In the genomic region with DNA sequence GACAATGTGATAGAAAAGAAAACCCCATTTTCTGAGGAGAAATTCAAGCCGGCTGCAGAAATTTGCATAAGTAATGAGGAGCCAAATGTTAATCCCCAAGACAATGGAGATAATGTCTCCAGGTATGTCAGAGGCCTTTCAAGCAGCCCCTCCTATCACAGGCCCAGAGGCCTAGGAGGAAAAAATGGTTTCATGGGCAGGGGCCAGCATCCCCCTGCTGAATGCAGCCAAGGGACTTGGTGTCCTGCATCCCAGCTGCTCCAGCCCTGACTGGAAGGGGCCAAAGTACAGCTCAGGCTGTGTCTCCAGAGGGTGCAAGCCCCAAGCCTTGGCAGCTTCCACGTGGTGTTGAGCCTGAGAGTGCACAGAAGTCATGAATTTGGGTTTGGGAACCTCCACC, we compare ENCODE assay signal across 1 cellular context. TPM values are rescaled to one million over a fixed set of nuclear protein-coding genes. Genes with fewer than 3 reads are reported as not detected.
"Had no signal": no experiment of that assay in that cellular context is flagged by ENCODE, and none has a peak within 500 bp of the region (broad histone marks: within the 10 kb centered on the region; RNA-seq: fewer than 3 reads in every experiment).

No MANE protein-coding gene starts in this region.

RNA-seq across cellular contexts. Expression of gene B3GALT1, which starts 24.6 kb away (rescaled TPM):
- total RNA-seq: pulmonary artery endothelial cell had no signal
